ENCODE assay signal across 9 cellular contexts in genomic region chr16:88856122-88856827, GRCh38. TPM values are rescaled to one million over a fixed set of nuclear protein-coding genes. Genes with fewer than 3 reads are reported as not detected.
DNase-seq lines count a peak whose midpoint lies in the region; ATAC-seq, FAIRE-seq and TF ChIP-seq lines count a peak whose summit lies in the region.
"Had no signal": no experiment of that assay in that cellular context is flagged by ENCODE, and none has a peak within 500 bp of the region (broad histone marks: within the 10 kb centered on the region; RNA-seq: fewer than 3 reads in every experiment).

No MANE protein-coding gene starts in this region.

- H4K8ac ChIP-seq in mesenchymal stem cell (ENCODE audit: low read length), result no peak overlapping the region

- H3K9ac ChIP-seq in DND-41 (ENCODE audit: low read depth, low read length), result peak overlapping the region; percentile 76
- H3K9ac ChIP-seq in mesenchymal stem cell (ENCODE audit: low read length), result peak overlapping the region; percentile 84

- ATAC-seq in DND-41 (ENCODE audit: insufficient read depth, low read depth) (peak; percentile 62), upper lobe of left lung (ENCODE audit: low FRiP score in 2 of 2) (peak in 1 of 2 donors; percentile 57), HG03442 (IDR thresholded peaks at IDR 0.05; ENCODE audit: unreplicated experiment) (no peak)
- peak; percentile 50 for ATAC-seq in central memory CD8-positive, alpha-beta T cell (replicated peaks; ENCODE audit: extremely low read depth, poor library complexity, severe bottlenecking)

- peak overlapping the region; percentile 49 to 89 for H3K18ac ChIP-seq in mesenchymal stem cell (ENCODE audit: low read depth in 1 of 2, low read length in 2 of 2)

- no peaks in the 10 kb centered on the region for H3K27me3 Mint-ChIP-seq in central memory CD8-positive, alpha-beta T cell

- no peak overlapping the region for H2BK12ac ChIP-seq in mesenchymal stem cell (ENCODE audit: low read length in 2 of 2)

- peaks cover 50% of the 10 kb centered on the region for H3K79me1 ChIP-seq in mesenchymal stem cell (replicated peaks; ENCODE audit: low read length, poor library complexity, severe bottlenecking)

- H4K20me1 ChIP-seq in DND-41 (ENCODE audit: insufficient read depth, low read length), result peaks cover 12% of the 10 kb centered on the region

- 16% methylated on average over 14 of the region's 53 CpGs for WGBS in mesenchymal stem cell
- 18 to 20% methylated on average over 13 to 30 of the region's 53 CpGs for WGBS in upper lobe of left lung, 2 donors

- TF ChIP-seq CTCF in DND-41 (IDR thresholded peaks at IDR 0.05; ENCODE audit: borderline replicate concordance, extremely low read depth, low read length, poor library complexity, severe bottlenecking) (no peak), NB4 (IDR thresholded peaks at IDR 0.05; ENCODE audit: low read depth, low read length) (no peak), upper lobe of left lung (IDR thresholded peaks at IDR 0.05) (no peak)

- H2BK5ac ChIP-seq in mesenchymal stem cell (ENCODE audit: low read depth, low read length, poor library complexity, severe bottlenecking), result no peak overlapping the region

- FAIRE-seq in GM12891 (lab: Jason Lieb, UNC), result no peak

- no peaks in the 10 kb centered on the region for H3K9me3 ChIP-seq in DND-41 (ENCODE audit: insufficient read depth, low read length, severe bottlenecking)
- H3K9me3 ChIP-seq in mesenchymal stem cell (ENCODE audit: control insufficient read depth, low read length), result no peaks in the 10 kb centered on the region
- H3K9me3 ChIP-seq in upper lobe of left lung, result no peaks in the 10 kb centered on the region

- H2AK5ac ChIP-seq in mesenchymal stem cell (ENCODE audit: low read length, severe bottlenecking), result no peak overlapping the region

- no peak for TF ChIP-seq POLR2A in NB4 (IDR thresholded peaks at IDR 0.05; ENCODE audit: extremely low read depth, insufficient read length)
- TF ChIP-seq POLR2A in upper lobe of left lung (IDR thresholded peaks at IDR 0.05), result no peak
- TF ChIP-seq POLR2A in GM12891 (IDR thresholded peaks at IDR 0.05; ENCODE audit: low read depth, low read length), result no peak

- H3K4me3 ChIP-seq in DND-41 (ENCODE audit: low read depth in 1 of 2, low read length in 2 of 2) (peak overlapping the region; percentile 58 to 87; a peak in 3 of 4 replicates), NB4 (ENCODE audit: low read depth, low read length) (peak overlapping the region; percentile 46), mesenchymal stem cell (ENCODE audit: insufficient read depth in 1 of 2, low read depth in 1 of 2, low read length in 2 of 2) (peak overlapping the region; percentile 84 to 89), upper lobe of left lung (peak overlapping the region; percentile 70 to 100 (median 88))

- no peak overlapping the region for H2BK120ac ChIP-seq in mesenchymal stem cell (ENCODE audit: low read depth, low read length)

- peak overlapping the region in 1 of 2 experiments; percentile 79 for H3K23ac ChIP-seq in mesenchymal stem cell (ENCODE audit: low read length in 2 of 2)

- H3K4me2 ChIP-seq in DND-41 (ENCODE audit: insufficient read depth, low read length), result peak overlapping the region; percentile 88
- H3K4me2 ChIP-seq in mesenchymal stem cell (ENCODE audit: low read length, poor library complexity, severe bottlenecking), result peak overlapping the region; percentile 58

- H3K4ac ChIP-seq in mesenchymal stem cell (ENCODE audit: low read depth in 1 of 2, low read length in 2 of 2), result peak overlapping the region in 1 of 2 experiments; percentile 54

- peaks cover 24% of the 10 kb centered on the region for H3K4me1 ChIP-seq in DND-41 (ENCODE audit: insufficient read depth, low read length)
- H3K4me1 ChIP-seq in mesenchymal stem cell (ENCODE audit: control insufficient read depth, insufficient read depth, low read depth, low read length), result peaks cover 20% of the 10 kb centered on the region
- peaks cover 27 to 48% (median 39%) of the 10 kb centered on the region in 4 donors for H3K4me1 ChIP-seq in upper lobe of left lung

- H3K4me1 Mint-ChIP-seq in central memory CD8-positive, alpha-beta T cell, result peaks cover 30% of the 10 kb centered on the region

- no peaks in the 10 kb centered on the region for H3K9me3 Mint-ChIP-seq in central memory CD8-positive, alpha-beta T cell

- peak overlapping the region; percentile 99 for H3K4me3 Mint-ChIP-seq in central memory CD8-positive, alpha-beta T cell

- DNase-seq in DND-41 (no peak), NB4 (ENCODE audit: low read depth) (no peak), mesenchymal stem cell (no peak), upper lobe of left lung (peak in 1 of 2 donors; percentile 86), GM12891 (ENCODE audit: insufficient read length, low spot score) (no peak), amniotic stem cell (lab: John Stamatoyannopoulos, UW) (no peak)
- DNase-seq in central memory CD8-positive, alpha-beta T cell (ENCODE audit: low spot score in 2 of 2), result no peak

- no peak for TF ChIP-seq EP300 in upper lobe of left lung (IDR thresholded peaks at IDR 0.05)

- peak overlapping the region; percentile 71 for H4K91ac ChIP-seq in mesenchymal stem cell (ENCODE audit: low read length)

- H3K79me2 ChIP-seq in DND-41 (ENCODE audit: insufficient read depth, low read length), result peaks cover 24% of the 10 kb centered on the region

- peak overlapping the region; percentile 84 for H3K27ac ChIP-seq in DND-41 (ENCODE audit: low read length)
- H3K27ac ChIP-seq in mesenchymal stem cell (ENCODE audit: low read length, poor library complexity, severe bottlenecking), result no peak overlapping the region
- peak overlapping the region; percentile 65 to 91 (median 82) for H3K27ac ChIP-seq in upper lobe of left lung

- H3K14ac ChIP-seq in mesenchymal stem cell (ENCODE audit: low read length in 2 of 2), result peak overlapping the region in 1 of 2 experiments; percentile 96

- peak overlapping the region; percentile 94 for H3K27ac Mint-ChIP-seq in central memory CD8-positive, alpha-beta T cell (ENCODE audit: low read depth)

- H3K36me3 Mint-ChIP-seq in central memory CD8-positive, alpha-beta T cell (ENCODE audit: insufficient read depth), result peaks cover 23% of the 10 kb centered on the region

- H2BK15ac ChIP-seq in mesenchymal stem cell (ENCODE audit: low read depth, poor library complexity, severe bottlenecking), result peak overlapping the region; percentile 63

- H2AFZ ChIP-seq in DND-41 (ENCODE audit: low read depth, low read length), result peak overlapping the region; percentile 77
- peak overlapping the region; percentile 66 for H2AFZ ChIP-seq in mesenchymal stem cell (ENCODE audit: low read depth, low read length)

- no peaks in the 10 kb centered on the region for H3K27me3 ChIP-seq in DND-41 (ENCODE audit: insufficient read depth, low read length, poor library complexity)
- no peaks in the 10 kb centered on the region for H3K27me3 ChIP-seq in mesenchymal stem cell (ENCODE audit: control insufficient read depth in 1 of 2, insufficient read depth in 1 of 2, low read length in 2 of 2)
- no peaks in the 10 kb centered on the region for H3K27me3 ChIP-seq in upper lobe of left lung

- H3K36me3 ChIP-seq in DND-41 (ENCODE audit: insufficient read depth, low read length) (peaks cover 29% of the 10 kb centered on the region), mesenchymal stem cell (ENCODE audit: control insufficient read depth in 1 of 2, insufficient read depth in 2 of 2, low read depth in 1 of 2, low read length in 2 of 2) (peaks cover 30 to 49% of the 10 kb centered on the region in 2 experiments), upper lobe of left lung (peaks cover 0 to 26% (median 20%) of the 10 kb centered on the region in 4 donors)

TF ChIP-seq in GM12891, 5 proteins besides CTCF, POLR2A, EP300 and RAD21:
- TF ChIP-seq TAF1 (IDR thresholded peaks at IDR 0.05; ENCODE audit: low read depth, low read length) (no peak), POU2F2 (IDR thresholded peaks at IDR 0.05; ENCODE audit: low read depth, low read length) (no peak), SPI1 (IDR thresholded peaks at IDR 0.05; ENCODE audit: low read depth, low read length) (no peak), POLR2AphosphoS5 (IDR thresholded peaks at IDR 0.05; ENCODE audit: low read depth, low read length) (no peak), PAX5 (IDR thresholded peaks at IDR 0.05; ENCODE audit: insufficient read depth, low read length, severe bottlenecking) (no peak)
TF ChIP-seq in GM12891: peak in this region for 0.

RNA-seq across cellular contexts. Expression of gene GALNS, which starts 0.5 kb away (rescaled TPM):
- 34.8 TPM for polyA plus RNA-seq in mesenchymal stem cell (2013, experiment 1 of 2)
- polyA plus RNA-seq in mesenchymal stem cell (2013, experiment 2 of 2), result 32.9 TPM
- 100 to 1,000 TPM in 1 of 6 donors, 10 to 100 TPM in 5; 24.8 to 140 (median 45.6) TPM for total RNA-seq in upper lobe of left lung
- 7.4 TPM for polyA plus RNA-seq in GM12891 (2012; ENCODE audit: low read depth, missing spikeins)

RNA-seq across cellular contexts. Expression of gene TRAPPC2L, which starts 0.7 kb away (rescaled TPM):
- 111 TPM for polyA plus RNA-seq in mesenchymal stem cell (2013, experiment 1 of 2)
- 108 TPM for polyA plus RNA-seq in mesenchymal stem cell (2013, experiment 2 of 2)
- total RNA-seq in upper lobe of left lung, result 10 to 100 TPM; 10.9 to 62.5 (median 32.4) TPM
- 81.3 TPM for polyA plus RNA-seq in GM12891 (2012; ENCODE audit: low read depth, missing spikeins)

RNA-seq across cellular contexts. Expression of gene PABPN1L, which starts 10.2 kb away (rescaled TPM):
- polyA plus RNA-seq in mesenchymal stem cell (2013, experiment 1 of 2), result not detected
- not detected for polyA plus RNA-seq in mesenchymal stem cell (2013, experiment 2 of 2)
- total RNA-seq in upper lobe of left lung, result under 1 TPM in 1 of 6 donors, not detected in 5; 0.20 TPM
- polyA plus RNA-seq in GM12891 (2012; ENCODE audit: low read depth, missing spikeins), result not detected
- total RNA-seq: NCI-H460 had no signal

RNA-seq across cellular contexts. Expression of gene APRT, which starts 44.5 kb away (rescaled TPM):
- polyA plus RNA-seq in mesenchymal stem cell (2013, experiment 1 of 2), result 157 TPM
- polyA plus RNA-seq in mesenchymal stem cell (2013, experiment 2 of 2), result 164 TPM
- 100 to 1,000 TPM in 4 of 6 donors, 10 to 100 TPM in 2; 76.5 to 147 (median 124) TPM for total RNA-seq in upper lobe of left lung
- polyA plus RNA-seq in GM12891 (2012; ENCODE audit: low read depth, missing spikeins), result 182 TPM

RNA-seq across cellular contexts. Expression of gene CDT1, which starts 52.7 kb away (rescaled TPM):
- polyA plus RNA-seq in mesenchymal stem cell (2013, experiment 1 of 2), result 3.1 TPM
- polyA plus RNA-seq in mesenchymal stem cell (2013, experiment 2 of 2), result 3.0 TPM
- 1 to 10 TPM in 5 of 6 donors, not detected in 1; 2.3 to 4.7 (median 3.5) TPM for total RNA-seq in upper lobe of left lung
- polyA plus RNA-seq in GM12891 (2012; ENCODE audit: low read depth, missing spikeins), result 29.8 TPM
